Comparison of ENCODE assay signal across 8 cellular contexts in the genomic region with DNA sequence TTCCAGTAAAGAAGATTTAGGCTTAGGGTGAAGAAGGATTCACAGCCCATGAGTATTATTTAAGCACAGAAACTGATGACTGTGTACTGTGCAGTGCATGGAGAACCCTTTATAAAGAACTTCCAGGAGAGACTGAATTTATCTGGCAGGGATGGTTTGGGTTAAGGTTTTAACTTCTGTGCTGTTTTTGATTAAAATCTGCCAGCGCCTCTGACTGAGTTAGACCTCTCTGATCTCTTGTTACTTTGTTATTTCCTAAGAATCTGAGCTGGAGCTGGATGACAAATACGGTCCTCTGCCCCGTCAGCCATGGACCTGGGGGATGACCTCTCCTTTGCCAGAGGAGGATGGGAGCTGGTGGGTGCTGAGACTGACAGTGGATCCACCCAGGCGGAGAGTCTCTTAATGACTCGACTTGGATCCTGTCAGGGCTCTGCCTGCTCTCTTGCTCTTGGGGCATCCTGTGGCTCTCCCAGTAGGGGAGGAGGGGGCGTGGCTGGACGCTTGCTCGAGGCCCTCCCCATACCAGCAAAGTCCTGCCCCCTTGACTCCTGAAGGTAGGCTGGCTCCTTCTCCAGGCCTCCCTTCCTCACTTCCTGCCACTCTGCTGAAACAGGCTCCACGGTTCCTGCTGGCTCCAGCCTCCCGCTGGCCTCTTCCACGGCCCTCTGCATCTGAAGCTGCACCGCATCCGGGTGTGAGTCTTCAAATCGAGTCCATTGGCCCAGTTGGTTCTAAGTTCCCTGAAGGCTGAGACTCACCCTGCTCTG. TPM values are rescaled to one million over a fixed set of nuclear protein-coding genes. Genes with fewer than 3 reads are reported as not detected.
DNase-seq lines count a peak whose midpoint lies in the region; ATAC-seq lines count a peak whose summit lies in the region.

No MANE protein-coding gene starts in this region.

- H3K27me3 ChIP-seq in mesenchymal stem cell (ENCODE audit: control insufficient read depth in 1 of 2, insufficient read depth in 1 of 2, low read length in 2 of 2): no peaks in the 10 kb centered on the region

- H3K36me3 ChIP-seq in mesenchymal stem cell (ENCODE audit: control insufficient read depth in 1 of 2, insufficient read depth in 2 of 2, low read depth in 1 of 2, low read length in 2 of 2): no peaks in the 10 kb centered on the region

- WGBS in mesenchymal stem cell: 10% methylated on average over 14 of the region's 14 CpGs

- no peak overlapping the region for H2AK5ac ChIP-seq in mesenchymal stem cell (ENCODE audit: low read length, severe bottlenecking)

- H4K8ac ChIP-seq in mesenchymal stem cell (ENCODE audit: low read length): peak overlapping the region; percentile 67

- H3K18ac ChIP-seq in mesenchymal stem cell (ENCODE audit: low read depth in 1 of 2, low read length in 2 of 2): peak overlapping the region; percentile 40 to 80

- H3K23ac ChIP-seq in mesenchymal stem cell (ENCODE audit: low read length in 2 of 2): no peak overlapping the region

- H3K27me3 Mint-ChIP-seq in activated CD4-positive, alpha-beta T cell treated with anti-CD3 and anti-CD28 coated beads, Interleukin-2, amount 10 ng/mL, durations not matched to agents 24 days and 14 days: peaks cover 2% of the 10 kb centered on the region

- H2BK5ac ChIP-seq in mesenchymal stem cell (ENCODE audit: low read depth, low read length, poor library complexity, severe bottlenecking): no peak overlapping the region

- ATAC-seq in GM21381 (IDR thresholded peaks at IDR 0.05; ENCODE audit: unreplicated experiment) (no peak), HG02973 (IDR thresholded peaks at IDR 0.05; ENCODE audit: unreplicated experiment) (no peak)

- intact Hi-C loops in activated CD4-positive, alpha-beta T cell treated with anti-CD3 and anti-CD28 coated beads, Interleukin-2, amount 10 ng/mL, durations not matched to agents 24 days and 14 days (cut with micrococcal nuclease): no loop called here

- peaks cover 3% of the 10 kb centered on the region for H3K79me1 ChIP-seq in mesenchymal stem cell (replicated peaks; ENCODE audit: low read length, poor library complexity, severe bottlenecking)

- H2BK15ac ChIP-seq in mesenchymal stem cell (ENCODE audit: low read depth, poor library complexity, severe bottlenecking): peak overlapping the region; percentile 60

- peak overlapping the region; percentile 54 for H3K9ac ChIP-seq in mesenchymal stem cell (ENCODE audit: low read length)

- no peak overlapping the region for H4K91ac ChIP-seq in mesenchymal stem cell (ENCODE audit: low read length)

- H2BK120ac ChIP-seq in mesenchymal stem cell (ENCODE audit: low read depth, low read length): no peak overlapping the region

- H2BK12ac ChIP-seq in mesenchymal stem cell (ENCODE audit: low read length in 2 of 2): peak overlapping the region; percentile 49 to 57

- peak overlapping the region; percentile 46 for H2AFZ ChIP-seq in mesenchymal stem cell (ENCODE audit: low read depth, low read length)

- H3K4me3 Mint-ChIP-seq in activated CD4-positive, alpha-beta T cell treated with anti-CD3 and anti-CD28 coated beads, Interleukin-2, amount 10 ng/mL, durations not matched to agents 24 days and 14 days: no peak overlapping the region

- H3K36me3 Mint-ChIP-seq in activated CD4-positive, alpha-beta T cell treated with anti-CD3 and anti-CD28 coated beads, Interleukin-2, amount 10 ng/mL, durations not matched to agents 24 days and 14 days (ENCODE audit: low read depth): no peaks in the 10 kb centered on the region

- DNase-seq in AG08396 (ENCODE audit: low spot score): peak; percentile 70
- peak; percentile 87 for DNase-seq in LHCN-M2 (ENCODE audit: low read depth)
- DNase-seq in dedifferentiated amniotic fluid mesenchymal stem cell (ENCODE audit: extremely low spot score): peak; percentile 65
- peak; percentile 80 for DNase-seq in mesenchymal stem cell
- DNase-seq in activated CD4-positive, alpha-beta T cell treated with anti-CD3 and anti-CD28 coated beads, Interleukin-2, amount 10 ng/mL, durations not matched to agents 24 days and 14 days: no peak
- no peak for DNase-seq in RPMI8226

- H3K4me3 ChIP-seq in mesenchymal stem cell (ENCODE audit: insufficient read depth in 1 of 2, low read depth in 1 of 2, low read length in 2 of 2): peak overlapping the region in 1 of 2 experiments; percentile 26

- H3K27ac ChIP-seq in mesenchymal stem cell (ENCODE audit: low read length, poor library complexity, severe bottlenecking): peak overlapping the region; percentile 93

- H3K27ac Mint-ChIP-seq in activated CD4-positive, alpha-beta T cell treated with anti-CD3 and anti-CD28 coated beads, Interleukin-2, amount 10 ng/mL, durations not matched to agents 24 days and 14 days: no peak overlapping the region

- no peak overlapping the region for H3K4ac ChIP-seq in mesenchymal stem cell (ENCODE audit: low read depth in 1 of 2, low read length in 2 of 2)

- peak overlapping the region; percentile 18 for H3K4me2 ChIP-seq in mesenchymal stem cell (ENCODE audit: low read length, poor library complexity, severe bottlenecking)

- H3K9me3 ChIP-seq in mesenchymal stem cell (ENCODE audit: control insufficient read depth, low read length): no peaks in the 10 kb centered on the region

- no peak overlapping the region for H3K14ac ChIP-seq in mesenchymal stem cell (ENCODE audit: low read length in 2 of 2)

- H3K9me3 Mint-ChIP-seq in activated CD4-positive, alpha-beta T cell treated with anti-CD3 and anti-CD28 coated beads, Interleukin-2, amount 10 ng/mL, durations not matched to agents 24 days and 14 days: no peaks in the 10 kb centered on the region

- H3K4me1 Mint-ChIP-seq in activated CD4-positive, alpha-beta T cell treated with anti-CD3 and anti-CD28 coated beads, Interleukin-2, amount 10 ng/mL, durations not matched to agents 24 days and 14 days: no peaks in the 10 kb centered on the region

- H3K4me1 ChIP-seq in mesenchymal stem cell (ENCODE audit: control insufficient read depth, insufficient read depth, low read depth, low read length): peaks cover 44% of the 10 kb centered on the region

RNA-seq across cellular contexts. Expression of a gene that starts 24.8 kb away (rescaled TPM):
- total RNA-seq in LHCN-M2 (2014; rRNA removed): 5.8 and 6.2 TPM in 2 replicates
- polyA plus RNA-seq in LHCN-M2 (2012): 7.1 TPM
- polyA plus RNA-seq in mesenchymal stem cell (2013, experiment 1 of 2): 1.1 TPM
- polyA plus RNA-seq in mesenchymal stem cell (2013, experiment 2 of 2): 1.4 TPM
- 57.4 and 61.0 TPM in 2 replicates for total RNA-seq in activated CD4-positive, alpha-beta T cell treated with anti-CD3 and anti-CD28 coated beads, Interleukin-2, amount 10 ng/mL, durations not matched to agents 24 days and 14 days

Comparison
In these comparisons a context has a peak if more than half of its experiments do, and no peak if none do; other contexts are left out.
1. DNase-seq: peak in AG08396 (single experiment), LHCN-M2 (single experiment), dedifferentiated amniotic fluid mesenchymal stem cell (single experiment) and mesenchymal stem cell (single experiment); none in activated CD4-positive, alpha-beta T cell treated with anti-CD3 and anti-CD28 coated beads, Interleukin-2, amount 10 ng/mL, durations not matched to agents 24 days and 14 days (single experiment) and RPMI8226 (single experiment).